ENCODE assay signal across 11 cellular contexts in the genomic region with DNA sequence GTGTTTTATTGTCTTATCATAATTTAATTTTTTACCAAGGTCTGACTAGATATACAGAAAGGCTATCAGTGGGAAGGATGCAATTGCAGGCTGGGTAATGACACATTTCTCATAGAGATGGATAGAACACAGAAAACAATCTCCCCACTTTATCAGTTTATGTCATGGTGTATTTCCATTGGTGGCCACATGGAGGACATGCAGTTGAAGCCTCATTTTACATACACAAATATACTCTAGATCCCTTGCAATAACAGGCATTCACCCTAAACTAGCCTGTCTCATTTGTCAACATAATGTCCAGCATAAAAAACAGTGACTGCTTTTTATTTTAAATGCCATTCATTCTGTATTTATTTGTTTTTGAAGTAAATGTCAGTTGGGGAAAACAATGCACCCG.
DNase-seq lines count a peak whose midpoint lies in the region; ATAC-seq, FAIRE-seq and TF ChIP-seq lines count a peak whose summit lies in the region.
"Had no signal": no experiment of that assay in that cellular context is flagged by ENCODE, and none has a peak within 500 bp of the region (broad histone marks: within the 10 kb centered on the region; RNA-seq: fewer than 3 reads in every experiment).

No MANE protein-coding gene starts in this region.

- H3F3A ChIP-seq in OCI-LY1 (ENCODE audit: insufficient read depth, low read length) = no peaks in the 10 kb centered on the region

- H4K20me1 ChIP-seq in OCI-LY1 (ENCODE audit: insufficient read depth, low read length) = no peaks in the 10 kb centered on the region

- ATAC-seq in GM21717 (IDR thresholded peaks at IDR 0.05; ENCODE audit: unreplicated experiment) = peak; percentile 80
- no peak for ATAC-seq in stimulated activated naive CD8-positive, alpha-beta T cell treated with anti-CD3 and anti-CD28 coated beads, Interleukin-15, Interleukin-2, amounts not matched to agents 100 U/mL and 50 U/mL, for 24 hours

- in situ Hi-C loops in G401 (cut with HindIII; ENCODE audit: low sequenced_read_pairs) = no loop called here

- H3K27ac ChIP-seq in OCI-LY1 (ENCODE audit: low read depth, low read length, poor library complexity, severe bottlenecking) = no peak overlapping the region
- H3K27ac ChIP-seq: ascending aorta, prostate gland had no signal

- no peak overlapping the region for H3K9ac ChIP-seq in OCI-LY1 (ENCODE audit: low read length)

- peak; percentile 47 for FAIRE-seq in islet of Langerhans (lab: Jason Lieb, UNC)

- no peaks in the 10 kb centered on the region for H3K27me3 ChIP-seq in GM06990 (replicated peaks; ENCODE audit: control insufficient read depth, insufficient read depth, low read length)
- H3K27me3 ChIP-seq in OCI-LY1 (ENCODE audit: insufficient read depth, low read length) = no peaks in the 10 kb centered on the region
- H3K27me3 ChIP-seq: ascending aorta had no signal

- no peaks in the 10 kb centered on the region for H3K4me1 ChIP-seq in OCI-LY1 (ENCODE audit: insufficient read depth, low read length, severe bottlenecking)
- H3K4me1 ChIP-seq: ascending aorta, prostate gland had no signal

- H3K36me3 ChIP-seq in GM06990 (ENCODE audit: control insufficient read depth, insufficient read depth, low read length) (no peaks in the 10 kb centered on the region), OCI-LY1 (ENCODE audit: insufficient read depth, low read length) (no peaks in the 10 kb centered on the region)
- H3K36me3 ChIP-seq: ascending aorta, prostate gland had no signal

- TF ChIP-seq CTCF in GM06990 (IDR thresholded peaks at IDR 0.05; ENCODE audit: insufficient read depth, low read length, poor library complexity, severe bottlenecking) (peak; percentile 36), OCI-LY1 (IDR thresholded peaks at IDR 0.05; ENCODE audit: low read length) (peak; percentile 36; the same call in 1 of the 2 replicates)

- no peak overlapping the region for H3K4me2 ChIP-seq in OCI-LY1 (ENCODE audit: low read length)

- DNase-seq in GM06990 (ENCODE audit: extremely low read depth, insufficient read length) (no peak), NCI-H1092 treated with DMSO at 0.1 percent for 48 hours (lab: John Stamatoyannopoulos, UW) (no peak), G401 (ENCODE audit: low spot score) (no peak)
- DNase-seq in stimulated activated naive CD8-positive, alpha-beta T cell treated with anti-CD3 and anti-CD28 coated beads, Interleukin-15, Interleukin-2, amounts not matched to agents 100 U/mL and 50 U/mL, for 24 hours = no peak
- no peak for DNase-seq in stimulated activated CD4-positive, alpha-beta T cell treated with anti-CD3 and anti-CD28 coated beads, Interleukin-15, amount 100 ng/mL, for 24 hours
- DNase-seq: activated CD4-positive, alpha-beta T cell treated with anti-CD3 and anti-CD28 coated beads for 1 hour had no signal

- no peaks in the 10 kb centered on the region for H3K9me3 ChIP-seq in OCI-LY1 (ENCODE audit: low read length)
- H3K9me3 ChIP-seq: ascending aorta, prostate gland had no signal

- H2AFZ ChIP-seq in OCI-LY1 (ENCODE audit: low read length) = no peak overlapping the region

- no peaks in the 10 kb centered on the region for H3K9me2 ChIP-seq in OCI-LY1 (ENCODE audit: low read depth, low read length)

- H3K79me2 ChIP-seq in OCI-LY1 (ENCODE audit: insufficient read depth, low read length) = no peaks in the 10 kb centered on the region

- H3K4me3 ChIP-seq in GM06990 (replicated peaks; ENCODE audit: low read depth, low read length) (no peak overlapping the region), OCI-LY1 (ENCODE audit: low read depth, low read length, poor library complexity, severe bottlenecking) (no peak overlapping the region)
- H3K4me3 ChIP-seq: ascending aorta, prostate gland had no signal
